ENCODE assay signal across 14 cellular contexts in the genomic region with DNA sequence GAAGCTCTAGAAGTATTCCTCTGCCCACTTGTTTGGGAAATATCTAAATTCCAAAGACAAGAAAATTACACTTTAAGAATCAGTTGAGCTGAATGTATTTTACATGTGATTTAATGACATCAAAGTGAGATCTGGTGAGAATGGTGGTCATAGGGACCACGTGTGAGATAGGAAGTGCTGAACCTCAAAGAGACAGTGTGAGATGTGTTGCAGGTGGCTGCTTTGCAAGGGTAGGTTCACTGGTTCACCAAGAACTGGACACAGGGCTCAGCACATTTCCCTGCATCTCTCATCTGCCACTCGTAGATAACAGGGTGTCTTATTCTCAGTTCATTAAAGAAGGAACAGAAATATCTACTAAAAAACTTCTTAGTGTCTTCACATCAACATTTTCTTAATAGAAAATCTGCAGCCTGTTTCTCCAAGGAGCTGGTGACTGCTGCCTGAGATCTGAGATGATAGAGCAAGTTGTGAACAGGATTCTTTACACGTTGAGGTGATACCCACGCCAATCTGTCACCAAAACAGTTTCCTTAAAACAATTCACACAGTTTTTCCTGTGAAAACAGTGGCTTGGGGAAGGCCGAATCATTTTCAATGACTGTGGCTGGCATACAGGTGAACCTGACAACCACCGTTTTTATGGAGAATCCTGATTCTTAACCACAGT. TPM values are rescaled to one million over a fixed set of nuclear protein-coding genes. Genes with fewer than 3 reads are reported as not detected.
DNase-seq lines count a peak whose midpoint lies in the region; ATAC-seq, FAIRE-seq and TF ChIP-seq lines count a peak whose summit lies in the region.
"Had no signal": no experiment of that assay in that cellular context is flagged by ENCODE, and none has a peak within 500 bp of the region (broad histone marks: within the 10 kb centered on the region; RNA-seq: fewer than 3 reads in every experiment).

No MANE protein-coding gene starts in this region.

- H3K9me2 ChIP-seq in PC-3 (replicated peaks; ENCODE audit: low read length) = no peaks in the 10 kb centered on the region

- peaks cover 5% of the 10 kb centered on the region; the same call in 2 of the 3 replicates for H3K9me3 ChIP-seq in GM12878 (replicated peaks; ENCODE audit: control insufficient read depth, insufficient read depth, low read length)
- H3K9me3 ChIP-seq in PC-3 (ENCODE audit: low read length) = no peaks in the 10 kb centered on the region
- no peaks in the 10 kb centered on the region for H3K9me3 ChIP-seq in HAP-1
- H3K9me3 ChIP-seq in suprapubic skin = no peaks in the 10 kb centered on the region
- H3K9me3 ChIP-seq: heart right ventricle had no signal

- POLR2A ChIA-PET in GM12878 (lab: Charles Lee) = interaction anchor here (0.5 to 14.7 kb wide), 10 partner anchors 8 to 171 kb away, joined by 3 to 279 read pairs (median 4); a partner anchor contains a TSS
- POLR2A ChIA-PET in PC-3 (lab: Charles Lee; ENCODE audit: unreplicated experiment) = no interaction called here

- H3K36me3 ChIP-seq in GM12878 (ENCODE audit: control insufficient read depth in 2 of 2, insufficient read depth in 2 of 2, low read length in 1 of 2) (peaks cover 0 to 2% of the 10 kb centered on the region in 2 experiments; a peak in 1 of 4 replicates), PC-3 (ENCODE audit: low read depth, low read length) (no peaks in the 10 kb centered on the region), HAP-1 (replicated peaks) (no peaks in the 10 kb centered on the region), suprapubic skin (no peaks in the 10 kb centered on the region)
- H3K36me3 ChIP-seq: heart right ventricle had no signal

- CTCF ChIA-PET in GM12878 (lab: Yijun Ruan, JAX) (interaction anchor here (0.9 to 5.3 kb wide), 13 partner anchors 9 to 141 kb away, joined by 3 to 60 read pairs (median 8); a partner anchor contains a TSS), PC-3 (lab: Charles Lee) (no interaction called here)

- TF ChIP-seq POLR2A in GM12878 (IDR thresholded peaks at IDR 0.05; ENCODE audit: low read depth, low read length) = no peak
- TF ChIP-seq POLR2A in suprapubic skin (IDR thresholded peaks at IDR 0.05) = no peak

- TF ChIP-seq EP300 in GM12878 (IDR thresholded peaks at IDR 0.05; ENCODE audit: borderline replicate concordance in 1 of 2, control insufficient read depth in 1 of 2, low read depth in 2 of 2, low read length in 2 of 2) (no peak), suprapubic skin (IDR thresholded peaks at IDR 0.05) (no peak)

- TF ChIP-seq RAD21 in GM12878 (IDR thresholded peaks at IDR 0.05; ENCODE audit: insufficient read depth, low read depth, low read length) = no peak

- no peaks in the 10 kb centered on the region for H4K20me1 ChIP-seq in GM12878 (ENCODE audit: control insufficient read depth, insufficient read depth)
- no peaks in the 10 kb centered on the region for H4K20me1 ChIP-seq in PC-3 (ENCODE audit: low read length)

- no peaks in the 10 kb centered on the region for H3F3A ChIP-seq in PC-3 (ENCODE audit: low read length, unreplicated experiment)

- peaks cover 6% of the 10 kb centered on the region for H3K79me2 ChIP-seq in GM12878 (ENCODE audit: control insufficient read depth, insufficient read depth, low read length)
- no peaks in the 10 kb centered on the region for H3K79me2 ChIP-seq in PC-3 (ENCODE audit: low read length)

- in situ Hi-C loops in GM13976 (cut with MboI; ENCODE audit: low sequenced_read_pairs, unreplicated experiment) (loop anchor here (5.0 to 10.0 kb wide), 2 partner anchors 43 to 125 kb away; no protein-coding TSS in a partner anchor), GM12878 (cut with MboI) (loop anchor here (10.0 to 25.0 kb wide), 2 partner anchors 118 to 355 kb away; no protein-coding TSS in a partner anchor), HAP-1 (cut with MboI; ENCODE audit: low sequenced_read_pairs) (loop anchor here (10.0 kb wide), 1 partner anchor 355 kb away; no protein-coding TSS in a partner anchor)

- peak overlapping the region; percentile 1; the same call in 1 of the 2 replicates for H3K4me3 ChIP-seq in GM12878
- no peak overlapping the region for H3K4me3 ChIP-seq in PC-3 (ENCODE audit: low read length)
- no peak overlapping the region for H3K4me3 ChIP-seq in HAP-1
- H3K4me3 ChIP-seq in suprapubic skin = no peak overlapping the region
- H3K4me3 ChIP-seq: heart right ventricle had no signal

- SMC1A ChIA-PET in GM12878 (lab: Charles Lee; ENCODE audit: uncharacterized antibody, unreplicated experiment) = interaction anchor here (0.7 to 21.7 kb wide), 19 partner anchors 8 to 179 kb away, joined by 3 to 542 read pairs (median 7); a partner anchor contains a TSS

- H3K4me1 ChIP-seq in GM12878 (ENCODE audit: control insufficient read depth, insufficient read depth, low read length) = peaks cover 21% of the 10 kb centered on the region
- no peaks in the 10 kb centered on the region for H3K4me1 ChIP-seq in PC-3 (ENCODE audit: insufficient read depth, low read length)
- H3K4me1 ChIP-seq in HAP-1 = no peaks in the 10 kb centered on the region
- no peaks in the 10 kb centered on the region for H3K4me1 ChIP-seq in suprapubic skin
- H3K4me1 ChIP-seq: heart right ventricle had no signal

- H3K27me3 ChIP-seq in GM12878 (replicated peaks in 1 of 2; ENCODE audit: control insufficient read depth in 2 of 2, insufficient read depth in 2 of 2, low read length in 1 of 2) (no peaks in the 10 kb centered on the region), PC-3 (ENCODE audit: low read length) (peaks cover 20% of the 10 kb centered on the region), HAP-1 (ENCODE audit: low read depth) (no peaks in the 10 kb centered on the region), suprapubic skin (no peaks in the 10 kb centered on the region)
- H3K27me3 ChIP-seq: heart right ventricle had no signal

- 0 out of 2 replicates have a peak overlapping the region, but pooled peaks have one; percentile 2 for H2AFZ ChIP-seq in GM12878 (ENCODE audit: control insufficient read depth, low read depth, low read length)
- no peak overlapping the region for H2AFZ ChIP-seq in PC-3 (ENCODE audit: low read length)

- BruUV-seq in GM12878 (replicated peaks; lab: Mats Ljungman, UMichigan) (TSS peak; percentile 74), PC-3 (replicated peaks; lab: Mats Ljungman, UMichigan) (no TSS peak)

- H3K9ac ChIP-seq in GM12878 (ENCODE audit: control insufficient read depth, insufficient read depth, low read length) (0 out of 2 replicates have a peak overlapping the region, but pooled peaks have one; percentile 24), PC-3 (ENCODE audit: low read length) (no peak overlapping the region)

- ATAC-seq in GM19395 (IDR thresholded peaks at IDR 0.05; ENCODE audit: unreplicated experiment) (peak; percentile 64), HG02973 (IDR thresholded peaks at IDR 0.05; ENCODE audit: unreplicated experiment) (peak; percentile 55), GM12878 (peak; percentile 71), PC-3 (no peak)
- ATAC-seq: heart right ventricle had no signal

- intact Hi-C loops in GM12878 (cut with micrococcal nuclease; ENCODE audit: unreplicated experiment) = loop anchor here (2.0 kb wide), 1 partner anchor 35 kb away; no protein-coding TSS in a partner anchor
- intact Hi-C loops in PC-3 (cut with micrococcal nuclease) = no loop called here

- DNase-seq in GM13976 (ENCODE audit: low spot score) (peak; percentile 63), GM12878 (ENCODE audit: low read depth, low spot score) (no peak), PC-3 (no peak), epidermal melanocyte (ENCODE audit: insufficient read length, low spot score) (no peak), HAP-1 (ENCODE audit: low spot score in 2 of 2) (no peak), suprapubic skin (ENCODE audit: low spot score in 2 of 2) (no peak)
- DNase-seq: heart right ventricle, NCI-H1930, Right ventricle myocardium superior had no signal

- TF ChIP-seq CTCF in GM13976 (IDR thresholded peaks at IDR 0.05; ENCODE audit: borderline replicate concordance, control extremely low read depth, extremely low read depth, insufficient read depth, missing control alignments) (no peak), GM12878 (IDR thresholded peaks at IDR 0.05 in 2 of 3, conservative IDR thresholded peaks at IDR 0.05 in 1 of 3; ENCODE audit: control insufficient read depth in 2 of 3, extremely low read depth in 1 of 3, insufficient read depth in 1 of 3, low read depth in 3 of 3, low read length in 3 of 3) (no peak), PC-3 (conservative IDR thresholded peaks at IDR 0.05; ENCODE audit: low read depth, low read length) (no peak), suprapubic skin (IDR thresholded peaks at IDR 0.05) (no peak)

- FAIRE-seq in GM12878 (lab: Jason Lieb, UNC) = peak; percentile 79

- H3K27ac ChIP-seq in GM12878 (ENCODE audit: control insufficient read depth, insufficient read depth) (peak overlapping the region; percentile 47), PC-3 (ENCODE audit: low read length) (no peak overlapping the region), suprapubic skin (no peak overlapping the region)
- H3K27ac ChIP-seq: heart right ventricle, HL-60 had no signal

- peak overlapping the region; percentile 32 for H3K4me2 ChIP-seq in GM12878 (ENCODE audit: control insufficient read depth, insufficient read depth)
- H3K4me2 ChIP-seq in PC-3 (ENCODE audit: low read length) = no peak overlapping the region

- RAD21 ChIA-PET in GM12878 (lab: Charles Lee; ENCODE audit: unreplicated experiment) = interaction anchor here (0.8 to 5.7 kb wide), 17 partner anchors 9 to 179 kb away, joined by 3 to 84 read pairs (median 6); a partner anchor contains a TSS

- 35% methylated on average over 6 of the region's 6 CpGs for WGBS in GM12878 (ENCODE audit: insufficient coverage, insufficient replicate concordance, low lambda C conversion rate, missing lambda C conversion rate)
- 80% methylated on average over 6 of the region's 6 CpGs for WGBS in suprapubic skin

RNA-seq across cellular contexts. Expression of a gene that starts 7.2 kb away (rescaled TPM):
- 2.4 and 2.7 TPM in 2 replicates for total RNA-seq in GM12878 (2013; cell fraction: nucleolus; rRNA removed)
- total RNA-seq in GM12878 (2014; rRNA removed) (7.2 and 7.6 TPM in 2 replicates), GM12878 (2014; rRNA removed; fragmentation: Illumina TruSeq; extraction: Trizol) (6.6 and 7.5 TPM in 2 replicates), GM12878 (2021) (5.6 and 7.3 TPM in 2 replicates), PC-3 (2014; rRNA removed) (not detected in 2 replicates), suprapubic skin (1 to 10 TPM in 3 of 4 donors, under 1 TPM in 1; 0.98 to 2.4 (median 1.2) TPM)
- polyA plus RNA-seq in GM12878 (2011; ENCODE audit: low read depth) = 2.3 TPM
- polyA plus RNA-seq in GM12878 (2011; rRNA removed) (5.6 and 7.0 TPM in 2 replicates), GM12878 (2014; fragmentation: Illumina TruSeq; extraction: Trizol) (7.6 and 8.1 TPM in 2 replicates), GM12878 (2014; fragmentation: Nextera tagmentation; extraction: Ambion mirVana) (1 to 10 TPM; 5.5 to 6.8 TPM), GM12878 (2014; rRNA removed) (4.8 and 5.6 TPM in 2 replicates), GM12878 (2016; fragmentation: Nextera tagmentation; extraction: Ambion mirVana) (1 to 10 TPM; 2.2 to 3.3 TPM)
- 7.5 and 7.6 TPM in 2 replicates for polyA plus RNA-seq in GM12878 (2011; cell fraction: cytosol; rRNA removed)
- 0.67 and 1.7 TPM in 2 replicates for polyA plus RNA-seq in GM12878 (2011; cell fraction: nucleus; rRNA removed)
- 1.9 and 3.1 TPM in 2 replicates for polyA plus RNA-seq in GM12878 (2012)
- 12.6 and 15.8 TPM in 2 replicates for polyA minus RNA-seq in GM12878 (2011; rRNA and poly(A)+ RNA removed)
- 1.1 and 2.7 TPM in 2 replicates for polyA minus RNA-seq in GM12878 (2011; cell fraction: cytosol; rRNA and poly(A)+ RNA removed)
- 0.73 and 1.3 TPM in 2 replicates for polyA minus RNA-seq in GM12878 (2011; cell fraction: nucleus; rRNA and poly(A)+ RNA removed)
- total RNA-seq: dermis microvascular lymphatic vessel endothelial cell, mesothelial cell of epicardium, Right ventricle myocardium superior had no signal
- polyA plus RNA-seq: heart right ventricle had no signal

RNA-seq across cellular contexts. Expression of a gene that starts 27.6 kb away (rescaled TPM):
- not detected in 2 replicates for total RNA-seq in GM12878 (2013; cell fraction: nucleolus; rRNA removed)
- total RNA-seq in GM12878 (2014; rRNA removed) = not detected in 2 replicates
- total RNA-seq in GM12878 (2014; rRNA removed; fragmentation: Illumina TruSeq; extraction: Trizol) = not detected in 2 replicates
- not detected in 2 replicates for total RNA-seq in GM12878 (2021)
- polyA plus RNA-seq in GM12878 (2011; ENCODE audit: low read depth) = not detected
- not detected in 2 replicates for polyA plus RNA-seq in GM12878 (2011; rRNA removed)
- polyA plus RNA-seq in GM12878 (2011; cell fraction: cytosol; rRNA removed) = not detected in 2 replicates
- polyA plus RNA-seq in GM12878 (2011; cell fraction: nucleus; rRNA removed) = not detected in 2 replicates
- polyA plus RNA-seq in GM12878 (2012) = not detected in 2 replicates
- not detected in 2 replicates for polyA plus RNA-seq in GM12878 (2014; fragmentation: Illumina TruSeq; extraction: Trizol)
- polyA plus RNA-seq in GM12878 (2014; fragmentation: Nextera tagmentation; extraction: Ambion mirVana) = not detected
- not detected in 2 replicates for polyA plus RNA-seq in GM12878 (2014; rRNA removed)
- polyA plus RNA-seq in GM12878 (2016; fragmentation: Nextera tagmentation; extraction: Ambion mirVana) = not detected
- not detected in 2 replicates for polyA minus RNA-seq in GM12878 (2011; rRNA and poly(A)+ RNA removed)
- not detected in 2 replicates for polyA minus RNA-seq in GM12878 (2011; cell fraction: cytosol; rRNA and poly(A)+ RNA removed)
- polyA minus RNA-seq in GM12878 (2011; cell fraction: nucleus; rRNA and poly(A)+ RNA removed) = not detected in 2 replicates
- total RNA-seq in PC-3 (2014; rRNA removed) = not detected in 2 replicates
- not detected for total RNA-seq in suprapubic skin
- total RNA-seq: dermis microvascular lymphatic vessel endothelial cell, heart right ventricle, mesothelial cell of epicardium, Right ventricle myocardium superior had no signal
- polyA plus RNA-seq: heart right ventricle had no signal
